ENCODE assay signal across 8 cellular contexts in the genomic region with DNA sequence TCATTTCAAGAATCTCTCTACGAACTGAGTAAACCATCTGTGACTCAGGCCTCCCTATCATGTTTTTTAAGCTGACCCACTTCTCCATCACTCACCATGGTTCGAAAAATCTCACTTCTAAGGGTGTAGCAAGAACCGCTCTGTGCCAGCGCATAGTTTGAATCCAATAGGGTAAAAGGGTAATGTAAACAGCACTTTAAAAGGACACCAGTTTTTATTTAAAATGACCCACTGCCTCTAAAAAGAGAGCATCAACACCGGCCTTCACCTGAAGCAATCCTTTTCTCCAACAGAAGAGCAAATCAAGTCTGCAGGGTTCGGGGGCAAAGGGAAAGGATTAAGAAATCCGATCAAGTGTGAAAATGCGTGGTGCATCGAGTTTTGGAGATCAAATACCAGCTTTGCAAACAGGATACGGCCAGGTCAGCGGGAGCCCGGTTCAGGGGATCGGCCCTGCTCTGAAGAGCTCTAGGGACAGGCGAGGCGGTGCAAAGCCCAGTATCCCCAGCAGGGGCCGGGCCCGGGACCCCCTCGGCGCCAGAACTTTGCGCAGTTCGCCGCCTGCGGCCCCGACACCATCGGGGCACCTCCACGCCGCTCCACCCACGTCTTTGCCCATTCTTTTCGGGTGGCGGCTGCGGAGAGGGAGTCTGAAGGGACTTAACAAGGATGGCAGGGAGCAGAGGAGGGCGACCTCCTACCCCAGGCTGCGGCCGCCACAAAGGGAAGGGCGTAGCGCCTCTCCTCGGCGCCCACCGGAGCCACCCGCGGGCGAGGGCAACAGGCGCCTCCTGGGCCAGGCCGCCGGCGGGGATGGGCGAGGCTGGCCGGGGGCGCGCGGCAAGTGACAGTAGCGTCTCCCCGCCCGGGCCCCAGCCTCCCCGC. TPM values are rescaled to one million over a fixed set of nuclear protein-coding genes. Genes with fewer than 3 reads are reported as not detected.
DNase-seq lines count a peak whose midpoint lies in the region; ATAC-seq and TF ChIP-seq lines count a peak whose summit lies in the region.

No MANE protein-coding gene starts in this region.

- 0 out of 2 replicates have a peak, but pooled peaks cover 4% of the 10 kb centered on the region for H3K27me3 ChIP-seq in SU-DHL-6 (ENCODE audit: low read length)
- no peaks in the 10 kb centered on the region for H3K27me3 ChIP-seq in ascending aorta

- H2AFZ ChIP-seq in SU-DHL-6 (ENCODE audit: low read depth, low read length, severe bottlenecking): peak overlapping the region; percentile 89

- H3K9me3 ChIP-seq in SU-DHL-6 (ENCODE audit: insufficient read depth, low read length) (no peaks in the 10 kb centered on the region), ascending aorta (no peaks in the 10 kb centered on the region)

- H3K4me3 ChIP-seq in SU-DHL-6 (ENCODE audit: insufficient read depth, low read length, poor library complexity, severe bottlenecking) (peak overlapping the region; percentile 87), ascending aorta (peak overlapping the region; percentile 91 to 99)

- H3K4me1 ChIP-seq in ascending aorta: no peaks in the 10 kb centered on the region

- H4K20me1 ChIP-seq in SU-DHL-6 (ENCODE audit: low read depth, low read length): no peaks in the 10 kb centered on the region

- in situ Hi-C loops in Caki2 (cut with HindIII; ENCODE audit: low pct_unique_long_range_greater_than_20kb, low sequenced_read_pairs): no loop called here

- H3F3A ChIP-seq in SU-DHL-6 (ENCODE audit: insufficient read depth): no peaks in the 10 kb centered on the region

- H3K9ac ChIP-seq in SU-DHL-6 (ENCODE audit: low read length): peak overlapping the region; percentile 47

- no peaks in the 10 kb centered on the region for H3K79me2 ChIP-seq in SU-DHL-6 (ENCODE audit: insufficient read depth, low read length)

- H3K4me2 ChIP-seq in SU-DHL-6 (ENCODE audit: low read depth, low read length, poor library complexity, severe bottlenecking): peak overlapping the region; percentile 81

- peak; percentile 62 for DNase-seq in Caki2 (ENCODE audit: low read depth)
- peak in 1 of 2 donors; percentile 77 for DNase-seq in ascending aorta (ENCODE audit: low spot score in 2 of 2)
- DNase-seq in hepatic stellate cell (ENCODE audit: low spot score): peak; percentile 64
- DNase-seq in putamen (ENCODE audit: low spot score): peak; percentile 28
- DNase-seq in OCI-M2 (lab: John Stamatoyannopoulos, UW; ENCODE audit: unreplicated experiment): no peak

- no peaks in the 10 kb centered on the region for H3K9me2 ChIP-seq in SU-DHL-6 (replicated peaks; ENCODE audit: insufficient read depth, low read length)

- TF ChIP-seq CTCF in SU-DHL-6 (IDR thresholded peaks at IDR 0.05; ENCODE audit: insufficient read depth, low read length, poor library complexity, severe bottlenecking) (no peak), ascending aorta (IDR thresholded peaks at IDR 0.05) (peak; percentile 36 to 58 (median 52))

- ATAC-seq in GM19455 (IDR thresholded peaks at IDR 0.05; ENCODE audit: unreplicated experiment) (peak; percentile 43), HG03520 (IDR thresholded peaks at IDR 0.05; ENCODE audit: unreplicated experiment) (peak; percentile 37)

- intact Hi-C loops in ascending aorta (cut with DNase I): loop anchor here (1.0 to 10.0 kb wide), 7 partner anchors 70 to 2003 kb away; a partner anchor contains a TSS

- no peaks in the 10 kb centered on the region for H3K36me3 ChIP-seq in SU-DHL-6 (ENCODE audit: low read length)
- H3K36me3 ChIP-seq in ascending aorta: no peaks in the 10 kb centered on the region

- H3K27ac ChIP-seq in SU-DHL-6 (ENCODE audit: low read depth, low read length) (no peak overlapping the region), ascending aorta (peak overlapping the region; percentile 75 to 87)

RNA-seq across cellular contexts. Expression of a gene that starts 0.8 kb away (rescaled TPM):
- total RNA-seq in Caki2 (2014; rRNA removed; shearing (Covaris generic); ENCODE audit: low replicate concordance): 22.8 and 36.0 TPM in 2 replicates
- total RNA-seq in ascending aorta: 11.9 TPM
